ENCODE assay signal across 19 cellular contexts in genomic region chr9:120446681-120447080, GRCh38.
DNase-seq lines count a peak whose midpoint lies in the region; ATAC-seq and TF ChIP-seq lines count a peak whose summit lies in the region.
"Had no signal": no experiment of that assay in that cellular context is flagged by ENCODE, and none has a peak within 500 bp of the region (broad histone marks: within the 10 kb centered on the region; RNA-seq: fewer than 3 reads in every experiment).

No MANE protein-coding gene starts in this region.

- H3K27ac Mint-ChIP-seq in activated CD8-positive, alpha-beta T cell treated with anti-CD3 and anti-CD28 coated beads, Interleukin-2, amount 10 ng/mL, durations not matched to agents 7 days and 5 days = peak overlapping the region; percentile 12
- H3K27ac Mint-ChIP-seq in activated CD8-positive, alpha-beta T cell treated with anti-CD3 and anti-CD28 coated beads for 36 hours = no peak overlapping the region
- peak overlapping the region; percentile 19 for H3K27ac Mint-ChIP-seq in CD8-positive, alpha-beta T cell
- peak overlapping the region; percentile 54 for H3K27ac Mint-ChIP-seq in activated naive CD8-positive, alpha-beta T cell treated with anti-CD3 and anti-CD28 coated beads, Interleukin-2, amount 50 U/mL, for 24 hours
- H3K27ac Mint-ChIP-seq in naive thymus-derived CD4-positive, alpha-beta T cell = peak overlapping the region in 6 of 9 donors; percentile 9 to 77 (median 32)

- H3K36me3 Mint-ChIP-seq in activated CD8-positive, alpha-beta T cell treated with anti-CD3 and anti-CD28 coated beads, Interleukin-2, amount 10 ng/mL, durations not matched to agents 7 days and 5 days (ENCODE audit: low read depth) = peaks cover 50% of the 10 kb centered on the region
- H3K36me3 Mint-ChIP-seq in activated CD8-positive, alpha-beta T cell treated with anti-CD3 and anti-CD28 coated beads for 36 hours (ENCODE audit: low read depth) = peaks cover 40% of the 10 kb centered on the region
- H3K36me3 Mint-ChIP-seq in CD8-positive, alpha-beta T cell = peaks cover 75% of the 10 kb centered on the region
- peaks cover 58% of the 10 kb centered on the region for H3K36me3 Mint-ChIP-seq in activated naive CD8-positive, alpha-beta T cell treated with anti-CD3 and anti-CD28 coated beads, Interleukin-2, amount 50 U/mL, for 24 hours (ENCODE audit: low read depth)
- H3K36me3 Mint-ChIP-seq in naive thymus-derived CD4-positive, alpha-beta T cell = peaks cover 33 to 67% (median 48%) of the 10 kb centered on the region in 5 donors

- intact Hi-C loops in activated CD8-positive, alpha-beta T cell treated with anti-CD3 and anti-CD28 coated beads for 36 hours (cut with micrococcal nuclease) = no loop called here
- intact Hi-C loops in CD8-positive, alpha-beta T cell (cut with DNase I, micrococcal nuclease) = no loop called here
- intact Hi-C loops in naive thymus-derived CD4-positive, alpha-beta T cell (cut with micrococcal nuclease) = no loop called here
- intact Hi-C loops in transverse colon (cut with DNase I; ENCODE audit: low total_unique reads) (no loop called here), lower leg skin (cut with DNase I; ENCODE audit: low total_unique reads) (no loop called here)

- H3K27me3 Mint-ChIP-seq in activated CD8-positive, alpha-beta T cell treated with anti-CD3 and anti-CD28 coated beads, Interleukin-2, amount 10 ng/mL, durations not matched to agents 7 days and 5 days (ENCODE audit: low read depth) = no peaks in the 10 kb centered on the region
- H3K27me3 Mint-ChIP-seq in activated CD8-positive, alpha-beta T cell treated with anti-CD3 and anti-CD28 coated beads for 36 hours = no peaks in the 10 kb centered on the region
- H3K27me3 Mint-ChIP-seq in CD8-positive, alpha-beta T cell (ENCODE audit: low read depth) = no peaks in the 10 kb centered on the region
- no peaks in the 10 kb centered on the region for H3K27me3 Mint-ChIP-seq in activated naive CD8-positive, alpha-beta T cell treated with anti-CD3 and anti-CD28 coated beads, Interleukin-2, amount 50 U/mL, for 24 hours
- no peaks in the 10 kb centered on the region for H3K27me3 Mint-ChIP-seq in naive thymus-derived CD4-positive, alpha-beta T cell

- DNase-seq in activated CD8-positive, alpha-beta T cell treated with anti-CD3 and anti-CD28 coated beads, Interleukin-2, amount 10 ng/mL, durations not matched to agents 7 days and 5 days = no peak
- no peak for DNase-seq in activated CD8-positive, alpha-beta T cell treated with anti-CD3 and anti-CD28 coated beads for 36 hours
- DNase-seq in CD8-positive, alpha-beta T cell = no peak
- DNase-seq in activated naive CD8-positive, alpha-beta T cell treated with anti-CD3 and anti-CD28 coated beads, Interleukin-2, amount 50 U/mL, for 24 hours = no peak
- no peak for DNase-seq in naive thymus-derived CD4-positive, alpha-beta T cell
- no peak for DNase-seq in transverse colon
- no peak for DNase-seq in lower leg skin (ENCODE audit: low spot score in 2 of 2)
- no peak for DNase-seq in glomerular visceral epithelial cell (ENCODE audit: extremely low spot score)
- DNase-seq: activated CD4-positive, CD25-positive, alpha-beta regulatory T cell treated with anti-CD3 and anti-CD28 coated beads, Interleukin-2, amount 50 U/mL, for 72 hours; activated CD8-positive, alpha-beta memory T cell treated with anti-CD3 and anti-CD28 coated beads, Interleukin-2, amount 50 U/mL, for 4 hours; activated naive CD4-positive, alpha-beta T cell; Calu3; HCEC 1CT; MG63; NCI-H1694 treated with DMSO at 0.1 percent for 48 hours; ovary; right lobe of liver; stimulated activated naive CD4-positive, alpha-beta T cell treated with Interleukin-2 at 50 U/mL for 16 hours had no signal

- in situ Hi-C loops in transverse colon (cut with MboI; ENCODE audit: low pct_ligation_motif_present in 1 of 4, low pct_unique_long_range_greater_than_20kb in 1 of 4, low sequenced_read_pairs in 3 of 4) = no loop called here

- POLR2A ChIA-PET in activated CD8-positive, alpha-beta T cell treated with anti-CD3 and anti-CD28 coated beads, Interleukin-2, amount 10 ng/mL, durations not matched to agents 7 days and 5 days (lab: Charles Lee) = no interaction called here
- POLR2A ChIA-PET in activated CD8-positive, alpha-beta T cell treated with anti-CD3 and anti-CD28 coated beads for 36 hours (lab: Charles Lee) = no interaction called here
- POLR2A ChIA-PET in CD8-positive, alpha-beta T cell (lab: Charles Lee) = no interaction called here
- POLR2A ChIA-PET in naive thymus-derived CD4-positive, alpha-beta T cell (lab: Charles Lee) = no interaction called here

- WGBS in transverse colon (ENCODE audit: low coverage in 1 of 2), 2 donors = 77 to 92% methylated on average over 4 of the region's 4 CpGs
- 92 to 97% methylated on average over 4 of the region's 4 CpGs for WGBS in lower leg skin, 2 donors

- no peaks in the 10 kb centered on the region for H3K9me3 Mint-ChIP-seq in activated CD8-positive, alpha-beta T cell treated with anti-CD3 and anti-CD28 coated beads, Interleukin-2, amount 10 ng/mL, durations not matched to agents 7 days and 5 days (ENCODE audit: insufficient read depth)
- no peaks in the 10 kb centered on the region for H3K9me3 Mint-ChIP-seq in activated CD8-positive, alpha-beta T cell treated with anti-CD3 and anti-CD28 coated beads for 36 hours
- H3K9me3 Mint-ChIP-seq in CD8-positive, alpha-beta T cell = no peaks in the 10 kb centered on the region
- H3K9me3 Mint-ChIP-seq in activated naive CD8-positive, alpha-beta T cell treated with anti-CD3 and anti-CD28 coated beads, Interleukin-2, amount 50 U/mL, for 24 hours = no peaks in the 10 kb centered on the region
- H3K9me3 Mint-ChIP-seq in naive thymus-derived CD4-positive, alpha-beta T cell = no peaks in the 10 kb centered on the region

- ATAC-seq in activated CD8-positive, alpha-beta T cell treated with anti-CD3 and anti-CD28 coated beads, Interleukin-2, amount 10 ng/mL, durations not matched to agents 7 days and 5 days = no peak
- no peak for ATAC-seq in activated CD8-positive, alpha-beta T cell treated with anti-CD3 and anti-CD28 coated beads for 36 hours
- no peak for ATAC-seq in CD8-positive, alpha-beta T cell
- ATAC-seq in activated naive CD8-positive, alpha-beta T cell treated with anti-CD3 and anti-CD28 coated beads, Interleukin-2, amount 50 U/mL, for 24 hours = no peak
- no peak for ATAC-seq in naive thymus-derived CD4-positive, alpha-beta T cell
- ATAC-seq: esophagus mucosa had no signal

- no peak for TF ChIP-seq CTCF in activated CD8-positive, alpha-beta T cell treated with anti-CD3 and anti-CD28 coated beads for 36 hours (IDR thresholded peaks at IDR 0.05)
- TF ChIP-seq CTCF in CD8-positive, alpha-beta T cell (IDR thresholded peaks at IDR 0.05) = no peak
- TF ChIP-seq CTCF in transverse colon (IDR thresholded peaks at IDR 0.05) (no peak), lower leg skin (IDR thresholded peaks at IDR 0.05) (no peak)

- no peak overlapping the region for H3K4me3 ChIP-seq in CD8-positive, alpha-beta T cell (ENCODE audit: low read depth, low read length)
- no peak overlapping the region for H3K4me3 ChIP-seq in naive thymus-derived CD4-positive, alpha-beta T cell (ENCODE audit: low read length)
- H3K4me3 ChIP-seq in transverse colon (no peak overlapping the region), lower leg skin (ENCODE audit: low read depth, poor library complexity, severe bottlenecking) (no peak overlapping the region)
- H3K4me3 ChIP-seq: MG63, ovary, right lobe of liver had no signal

- H3K9me3 ChIP-seq in CD8-positive, alpha-beta T cell (ENCODE audit: low read length) = no peaks in the 10 kb centered on the region
- no peaks in the 10 kb centered on the region for H3K9me3 ChIP-seq in naive thymus-derived CD4-positive, alpha-beta T cell (ENCODE audit: control insufficient read depth in 2 of 3, low read length in 3 of 3)
- H3K9me3 ChIP-seq in transverse colon = no peaks in the 10 kb centered on the region
- H3K9me3 ChIP-seq: MG63, ovary, right lobe of liver had no signal

- H3K27me3 ChIP-seq in CD8-positive, alpha-beta T cell (ENCODE audit: insufficient read depth, low read length) = no peaks in the 10 kb centered on the region
- H3K27me3 ChIP-seq in naive thymus-derived CD4-positive, alpha-beta T cell (ENCODE audit: control insufficient read depth in 2 of 2, insufficient read depth in 2 of 2, low read length in 2 of 2) = no peaks in the 10 kb centered on the region
- no peaks in the 10 kb centered on the region for H3K27me3 ChIP-seq in transverse colon
- H3K27me3 ChIP-seq: MG63, ovary, right lobe of liver had no signal

- peaks cover 18% of the 10 kb centered on the region for H3K36me3 ChIP-seq in CD8-positive, alpha-beta T cell (ENCODE audit: insufficient read depth, low read length)
- peaks cover 0 to 58% (median 27%) of the 10 kb centered on the region in 3 experiments for H3K36me3 ChIP-seq in naive thymus-derived CD4-positive, alpha-beta T cell (ENCODE audit: control insufficient read depth in 2 of 3, insufficient read depth in 3 of 3, low read length in 3 of 3)
- peaks cover 0 to 5% (median 0%) of the 10 kb centered on the region in 4 donors for H3K36me3 ChIP-seq in transverse colon
- H3K36me3 ChIP-seq: ovary had no signal

- H3K4me1 Mint-ChIP-seq in activated CD8-positive, alpha-beta T cell treated with anti-CD3 and anti-CD28 coated beads, Interleukin-2, amount 10 ng/mL, durations not matched to agents 7 days and 5 days (ENCODE audit: low read depth) = peaks cover 7% of the 10 kb centered on the region
- peaks cover 9% of the 10 kb centered on the region for H3K4me1 Mint-ChIP-seq in activated CD8-positive, alpha-beta T cell treated with anti-CD3 and anti-CD28 coated beads for 36 hours (ENCODE audit: low read depth)
- H3K4me1 Mint-ChIP-seq in CD8-positive, alpha-beta T cell (ENCODE audit: low read depth) = peaks cover 15% of the 10 kb centered on the region
- peaks cover 21% of the 10 kb centered on the region for H3K4me1 Mint-ChIP-seq in activated naive CD8-positive, alpha-beta T cell treated with anti-CD3 and anti-CD28 coated beads, Interleukin-2, amount 50 U/mL, for 24 hours
- peaks cover 11 to 33% (median 18%) of the 10 kb centered on the region in 7 donors for H3K4me1 Mint-ChIP-seq in naive thymus-derived CD4-positive, alpha-beta T cell

- no peak overlapping the region for H3K4me3 Mint-ChIP-seq in activated CD8-positive, alpha-beta T cell treated with anti-CD3 and anti-CD28 coated beads, Interleukin-2, amount 10 ng/mL, durations not matched to agents 7 days and 5 days
- H3K4me3 Mint-ChIP-seq in activated CD8-positive, alpha-beta T cell treated with anti-CD3 and anti-CD28 coated beads for 36 hours = no peak overlapping the region
- no peak overlapping the region for H3K4me3 Mint-ChIP-seq in CD8-positive, alpha-beta T cell
- no peak overlapping the region for H3K4me3 Mint-ChIP-seq in activated naive CD8-positive, alpha-beta T cell treated with anti-CD3 and anti-CD28 coated beads, Interleukin-2, amount 50 U/mL, for 24 hours
- H3K4me3 Mint-ChIP-seq in naive thymus-derived CD4-positive, alpha-beta T cell = peak overlapping the region in 1 of 10 donors; percentile 29

- TF ChIP-seq POLR2A in transverse colon (IDR thresholded peaks at IDR 0.05) = no peak
- no peak for TF ChIP-seq POLR2A in lower leg skin (IDR thresholded peaks at IDR 0.05)

- no peak for TF ChIP-seq EP300 in transverse colon (IDR thresholded peaks at IDR 0.05; ENCODE audit: low read depth)

- H3K4me1 ChIP-seq in CD8-positive, alpha-beta T cell (ENCODE audit: insufficient read depth, low read length) = no peaks in the 10 kb centered on the region
- no peaks in the 10 kb centered on the region for H3K4me1 ChIP-seq in naive thymus-derived CD4-positive, alpha-beta T cell (ENCODE audit: control insufficient read depth in 2 of 2, insufficient read depth in 2 of 2, low read length in 2 of 2)
- H3K4me1 ChIP-seq in transverse colon = peaks cover 0 to 10% (median 3%) of the 10 kb centered on the region in 4 donors
- H3K4me1 ChIP-seq: right lobe of liver had no signal

- CTCF ChIA-PET in activated CD8-positive, alpha-beta T cell treated with anti-CD3 and anti-CD28 coated beads, Interleukin-2, amount 10 ng/mL, durations not matched to agents 7 days and 5 days (lab: Charles Lee) = no interaction called here
- CTCF ChIA-PET in activated CD8-positive, alpha-beta T cell treated with anti-CD3 and anti-CD28 coated beads for 36 hours (lab: Charles Lee) = interaction anchor here (1.7 kb wide), 1 partner anchor 31 kb away, joined by 4 read pairs; no protein-coding TSS in a partner anchor
- CTCF ChIA-PET in CD8-positive, alpha-beta T cell (lab: Charles Lee) = no interaction called here
- CTCF ChIA-PET in naive thymus-derived CD4-positive, alpha-beta T cell (lab: Charles Lee) = no interaction called here

- no peak overlapping the region for H3K27ac ChIP-seq in CD8-positive, alpha-beta T cell (ENCODE audit: low read depth, low read length)
- H3K27ac ChIP-seq in naive thymus-derived CD4-positive, alpha-beta T cell (ENCODE audit: low read depth, low read length) = no peak overlapping the region
- no peak overlapping the region for H3K27ac ChIP-seq in transverse colon
- H3K27ac ChIP-seq: ovary, right lobe of liver had no signal
